ENCODE assay signal across 11 cellular contexts in the genomic region with DNA sequence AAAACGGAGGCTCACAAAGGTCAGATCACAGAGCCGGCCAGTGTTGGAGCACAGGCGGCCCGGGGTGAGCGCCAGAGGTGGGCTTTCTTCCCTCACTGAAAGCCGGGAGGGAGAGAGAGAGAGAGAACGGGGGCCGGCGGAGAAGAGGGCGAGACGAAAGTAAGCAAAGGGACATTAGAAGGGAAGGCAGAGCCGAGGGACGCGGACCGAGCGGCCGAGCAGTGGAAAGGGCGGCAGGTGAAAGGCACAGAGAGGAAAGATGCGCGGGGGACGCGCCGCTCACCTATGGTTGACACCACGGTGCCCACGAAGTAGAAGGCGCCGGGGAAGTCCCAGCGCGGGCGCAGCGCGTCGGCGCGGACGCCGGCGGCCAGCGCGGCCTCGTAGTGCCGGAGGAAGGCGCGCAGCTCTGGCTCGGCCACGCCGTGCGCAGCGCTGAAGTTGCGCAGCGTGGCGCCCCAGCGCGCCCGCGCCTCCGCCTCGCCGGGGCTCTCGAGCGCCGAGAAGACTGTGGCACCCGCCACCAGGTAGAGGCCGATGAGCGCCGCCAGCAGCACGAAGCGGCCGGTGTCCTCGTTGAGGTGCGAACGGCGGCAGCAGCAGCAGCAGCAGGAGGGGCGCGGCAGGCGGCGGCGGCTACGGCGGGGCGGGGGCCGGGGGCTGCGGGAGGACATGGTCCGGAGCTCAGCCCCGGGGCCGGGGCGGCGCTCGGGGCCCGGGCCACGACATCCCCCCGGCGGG. TPM values are rescaled to one million over a fixed set of nuclear protein-coding genes. Genes with fewer than 3 reads are reported as not detected.
DNase-seq lines count a peak whose midpoint lies in the region; ATAC-seq, FAIRE-seq and TF ChIP-seq lines count a peak whose summit lies in the region.
"Had no signal": no experiment of that assay in that cellular context is flagged by ENCODE, and none has a peak within 500 bp of the region (broad histone marks: within the 10 kb centered on the region; RNA-seq: fewer than 3 reads in every experiment).

No MANE protein-coding gene starts in this region.

- H3K36me3 ChIP-seq in MM.1S (replicated peaks; ENCODE audit: insufficient read depth, low read length) (no peaks in the 10 kb centered on the region), transverse colon (no peaks in the 10 kb centered on the region)

- intact Hi-C loops in transverse colon (cut with DNase I; ENCODE audit: low total_unique reads): no loop called here

- POLR2A ChIA-PET in naive thymus-derived CD8-positive, alpha-beta T cell (lab: Charles Lee): no interaction called here

- no peak overlapping the region; the same call in 1 of the 2 replicates for H3K4me3 ChIP-seq in MM.1S (ENCODE audit: low read length)
- peak overlapping the region in 1 of 2 donors; percentile 17 for H3K4me3 ChIP-seq in cardiac fibroblast (replicated peaks in 1 of 2; ENCODE audit: low read depth in 2 of 2, low read length in 2 of 2)
- peak overlapping the region in 2 of 4 donors; percentile 27 to 47 for H3K4me3 ChIP-seq in transverse colon

- peak; percentile 11 to 25 for ATAC-seq in naive thymus-derived CD8-positive, alpha-beta T cell
- no peak for ATAC-seq in HG02970 (IDR thresholded peaks at IDR 0.05; ENCODE audit: low FRiP score, unreplicated experiment)

- no peaks in the 10 kb centered on the region for H3K79me2 ChIP-seq in MM.1S (ENCODE audit: low read length)

- TF ChIP-seq EP300 in transverse colon (IDR thresholded peaks at IDR 0.05; ENCODE audit: low read depth): no peak

- peak overlapping the region; percentile 48 to 92 (median 77) for H3K4me3 Mint-ChIP-seq in naive thymus-derived CD8-positive, alpha-beta T cell

- WGBS in transverse colon (ENCODE audit: low coverage in 1 of 2), 2 donors: 2 to 3% methylated on average over 17 to 46 of the region's 93 CpGs

- FAIRE-seq in urothelium cell line (lab: Jason Lieb, UNC): no peak
- FAIRE-seq: A204.1 had no signal

- H3K9ac ChIP-seq in MM.1S (ENCODE audit: low read length): no peak overlapping the region

- no peaks in the 10 kb centered on the region for H3F3A ChIP-seq in MM.1S (ENCODE audit: insufficient read depth, low read length)

- H3K9me3 Mint-ChIP-seq in naive thymus-derived CD8-positive, alpha-beta T cell: peaks cover 0 to 12% (median 0%) of the 10 kb centered on the region in 9 donors

- H3K27ac ChIP-seq in MM.1S (ENCODE audit: low read length) (no peak overlapping the region), transverse colon (no peak overlapping the region)

- TF ChIP-seq POLR2A in transverse colon (IDR thresholded peaks at IDR 0.05): no peak

- no peaks in the 10 kb centered on the region for H3K9me2 ChIP-seq in MM.1S (replicated peaks; ENCODE audit: insufficient read depth, low read length)

- H3K36me3 Mint-ChIP-seq in naive thymus-derived CD8-positive, alpha-beta T cell: peaks cover 0 to 14% (median 9%) of the 10 kb centered on the region in 3 donors

- no peak overlapping the region for H3K27ac Mint-ChIP-seq in naive thymus-derived CD8-positive, alpha-beta T cell

- peaks cover 17% of the 10 kb centered on the region for H3K27me3 ChIP-seq in MM.1S (replicated peaks; ENCODE audit: insufficient read depth, low read length)
- H3K27me3 ChIP-seq in transverse colon: peaks cover 80% of the 10 kb centered on the region

- no peak overlapping the region for H2AFZ ChIP-seq in MM.1S (ENCODE audit: low read length)

- TF ChIP-seq CTCF in MM.1S (IDR thresholded peaks at IDR 0.05; ENCODE audit: low read length) (no peak), cardiac fibroblast (IDR thresholded peaks at IDR 0.05; ENCODE audit: low read depth, low read length) (no peak), transverse colon (IDR thresholded peaks at IDR 0.05) (no peak)

- peaks cover 43 to 85% (median 62%) of the 10 kb centered on the region in 5 donors for H3K27me3 Mint-ChIP-seq in naive thymus-derived CD8-positive, alpha-beta T cell

- H3K4me1 Mint-ChIP-seq in naive thymus-derived CD8-positive, alpha-beta T cell: peaks cover 12 to 21% (median 16%) of the 10 kb centered on the region in 4 donors

- peak overlapping the region; percentile 60; the same call in 1 of the 2 replicates for H3K4me2 ChIP-seq in MM.1S (ENCODE audit: low read depth, low read length)

- peak; percentile 45 for DNase-seq in DMS79 treated with DMSO at 0.1 percent for 48 hours (lab: John Stamatoyannopoulos, UW)
- DNase-seq in DMS79 (lab: John Stamatoyannopoulos, UW): no peak
- peak; percentile 15 for DNase-seq in MM.1S
- peak; percentile 9 to 10 for DNase-seq in cardiac fibroblast (ENCODE audit: low read depth in 2 of 2)
- no peak for DNase-seq in naive thymus-derived CD8-positive, alpha-beta T cell
- DNase-seq in urothelium cell line (ENCODE audit: low spot score): no peak
- DNase-seq in transverse colon: no peak

- H3K4me1 ChIP-seq in MM.1S (ENCODE audit: low read length): no peaks in the 10 kb centered on the region
- H3K4me1 ChIP-seq in transverse colon: peaks cover 0 to 26% (median 20%) of the 10 kb centered on the region in 4 donors

- no peaks in the 10 kb centered on the region for H3K9me3 ChIP-seq in MM.1S (replicated peaks; ENCODE audit: insufficient read depth, low read length)
- no peaks in the 10 kb centered on the region for H3K9me3 ChIP-seq in transverse colon

- no peaks in the 10 kb centered on the region for H4K20me1 ChIP-seq in MM.1S (ENCODE audit: insufficient read depth, low read length)

- in situ Hi-C loops in transverse colon (cut with MboI; ENCODE audit: low pct_ligation_motif_present in 1 of 4, low pct_unique_long_range_greater_than_20kb in 1 of 4, low sequenced_read_pairs in 3 of 4): no loop called here

RNA-seq across cellular contexts. Expression of gene KCNK12, which starts 1.0 kb away (rescaled TPM):
- total RNA-seq in naive thymus-derived CD8-positive, alpha-beta T cell: under 1 TPM; 0.55 to 0.60 TPM
- under 1 TPM; 0.27 to 0.44 (median 0.32) TPM for polyA plus RNA-seq in naive thymus-derived CD8-positive, alpha-beta T cell
- total RNA-seq in transverse colon: under 1 TPM in 1 of 4 donors, not detected in 3; 0.16 TPM
- total RNA-seq: liver, RPMI7951 had no signal
- polyA plus RNA-seq: liver had no signal

Comparison
In these comparisons a context has a peak if more than half of its experiments do, and no peak if none do; other contexts are left out.
1. DNase-seq: peak in DMS79 treated with DMSO at 0.1 percent for 48 hours (single experiment), MM.1S (single experiment) and cardiac fibroblast (2 of 2); none in DMS79 (single experiment), naive thymus-derived CD8-positive, alpha-beta T cell (0 of 10), urothelium cell line (single experiment) and transverse colon (single experiment).